In genomic region chr12:103964805-103965204, GRCh38 we compare ENCODE assay signal across 8 cellular contexts. TPM values are rescaled to one million over a fixed set of nuclear protein-coding genes. Genes with fewer than 3 reads are reported as not detected.
DNase-seq lines count a peak whose midpoint lies in the region; ATAC-seq and TF ChIP-seq lines count a peak whose summit lies in the region.

No MANE protein-coding gene starts in this region.

- H3K27me3 ChIP-seq in right atrium auricular region (no peaks in the 10 kb centered on the region), aorta (ENCODE audit: control insufficient read depth in 1 of 2, insufficient read depth in 2 of 2, low read length in 1 of 2) (no peaks in the 10 kb centered on the region)

- no peak for TF ChIP-seq CTCF in right atrium auricular region (IDR thresholded peaks at IDR 0.05)
- no peak for TF ChIP-seq CTCF in mucosa of descending colon (IDR thresholded peaks at IDR 0.05)

- no peaks in the 10 kb centered on the region for H3K9me3 ChIP-seq in right atrium auricular region
- H3K9me3 ChIP-seq in mucosa of descending colon, result no peaks in the 10 kb centered on the region
- no peaks in the 10 kb centered on the region for H3K9me3 ChIP-seq in aorta (ENCODE audit: control insufficient read depth, low read length)

- H3K4me1 ChIP-seq in right atrium auricular region (peaks cover 0 to 40% of the 10 kb centered on the region in 2 donors), mucosa of descending colon (ENCODE audit: low read depth) (peaks cover 8% of the 10 kb centered on the region), aorta (ENCODE audit: control insufficient read depth in 1 of 2, insufficient read depth in 2 of 2, low read length in 2 of 2) (peaks cover 2 to 9% of the 10 kb centered on the region in 2 donors)

- 1 to 9% methylated on average over 3 of the region's 3 CpGs for WGBS in aorta, 2 donors

- H3K36me3 ChIP-seq in right atrium auricular region (no peaks in the 10 kb centered on the region), mucosa of descending colon (ENCODE audit: low read depth) (no peaks in the 10 kb centered on the region), aorta (ENCODE audit: control insufficient read depth in 1 of 2, insufficient read depth in 2 of 2, low read length in 1 of 2) (no peaks in the 10 kb centered on the region)

- no peak for ATAC-seq in left ventricle myocardium superior
- no peak for ATAC-seq in mucosa of descending colon
- ATAC-seq in aorta (ENCODE audit: low FRiP score), result no peak

- peak overlapping the region; percentile 97 to 98 for H3K27ac ChIP-seq in right atrium auricular region
- H3K27ac ChIP-seq in aorta (ENCODE audit: low read depth in 1 of 2, low read length in 2 of 2), result peak overlapping the region in 1 of 2 donors; percentile 78

- H3K4me3 ChIP-seq in right atrium auricular region (peak overlapping the region; percentile 88 to 96), mucosa of descending colon (peak overlapping the region; percentile 69), aorta (ENCODE audit: low read length in 2 of 2) (peak overlapping the region; percentile 79 to 97)

- intact Hi-C loops in left ventricle myocardium superior (cut with micrococcal nuclease) (no loop called here), mucosa of descending colon (cut with DNase I, micrococcal nuclease) (no loop called here), aorta (cut with DNase I) (loop anchor here in 1 of 2 donors (5.0 to 10.0 kb wide), 2 partner anchors 80 to 97 kb away; partner anchors contain the start of gene HCFC2)

- no peak for DNase-seq in right atrium auricular region (ENCODE audit: low spot score)
- DNase-seq in left ventricle myocardium superior, result no peak
- peak; percentile 16 for DNase-seq in cerebellar cortex (ENCODE audit: low spot score)
- DNase-seq in mucosa of descending colon, result no peak
- no peak for DNase-seq in aorta
- DNase-seq in DMS153 (lab: John Stamatoyannopoulos, UW), result no peak
- no peak for DNase-seq in activated CD4-positive, alpha-beta T cell treated with anti-CD3 and anti-CD28 coated beads for 1 hour
- DNase-seq in 8988T, result no peak

RNA-seq across cellular contexts. Expression of gene TDG, which starts 0.9 kb away (rescaled TPM):
- 10 to 100 TPM; 10.2 to 13.7 TPM for total RNA-seq in right atrium auricular region
- total RNA-seq in left ventricle myocardium superior, result 11.2 TPM
- 10 to 100 TPM; 23.5 to 29.2 (median 27.7) TPM for total RNA-seq in mucosa of descending colon
- 10 to 100 TPM; 20.4 to 22.2 TPM for total RNA-seq in aorta
- polyA plus RNA-seq in aorta, result 1 to 10 TPM; 6.8 to 8.9 TPM

RNA-seq across cellular contexts. Expression of gene HSP90B1, which starts 34.6 kb away (rescaled TPM):
- total RNA-seq in right atrium auricular region, result 100 to 1,000 TPM; 245 to 272 TPM
- 350 TPM for total RNA-seq in left ventricle myocardium superior
- total RNA-seq in mucosa of descending colon, result 100 to 1,000 TPM; 423 to 471 (median 461) TPM
- total RNA-seq in aorta, result 100 to 1,000 TPM; 641 to 818 TPM
- 100 to 1,000 TPM; 458 to 512 TPM for polyA plus RNA-seq in aorta
